ENCODE assay signal across 1 cellular context in the genomic region with DNA sequence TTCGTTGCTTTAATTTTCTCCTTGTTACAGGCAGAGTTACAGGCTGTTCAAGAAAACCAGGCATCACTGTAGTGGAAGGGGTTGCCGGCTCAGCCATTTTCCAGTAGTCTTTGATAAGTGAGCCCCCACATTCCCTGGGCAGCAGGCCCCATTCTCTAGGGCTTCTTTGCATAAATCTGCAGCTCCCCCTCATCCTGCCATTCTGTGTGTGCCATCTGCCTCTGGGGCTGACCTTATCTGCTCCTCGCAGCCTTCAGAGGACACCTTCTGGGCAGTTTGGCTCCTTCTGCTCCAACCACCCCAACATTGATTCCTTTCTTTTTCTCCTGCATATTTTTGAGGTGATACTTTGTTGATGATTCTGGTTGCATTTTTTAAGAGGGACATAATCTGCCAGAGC.
TF ChIP-seq lines count a peak whose summit lies in the region.

No MANE protein-coding gene starts in this region.

TF ChIP-seq in K562, 482 proteins besides CTCF, POLR2A, EP300 and RAD21:
- TF ChIP-seq ATF6 (CRISPR knock-in tag; IDR thresholded peaks at IDR 0.05) (no peak), DPF2 (IDR thresholded peaks at IDR 0.05) (peak; percentile 34; the same call in 1 of the 2 replicates), U2AF2 (optimal IDR thresholded peaks at IDR 0.05; ENCODE audit: low read depth, low read length) (no peak), TCF3 (CRISPR knock-in tag; IDR thresholded peaks at IDR 0.05) (peak; percentile 35; the same call in 1 of the 2 replicates), CBFA2T2 (conservative IDR thresholded peaks at IDR 0.05) (peak; percentile 59), TAL1 (IDR thresholded peaks at IDR 0.05) (peak; percentile 48), CBFA2T3 (IDR thresholded peaks at IDR 0.05) (peak; percentile 76)
